Comparison of ENCODE assay signal across 3 cellular contexts in genomic region chr1:12209495-12209832, GRCh38.
TF ChIP-seq lines count a peak whose summit lies in the region.

No MANE protein-coding gene starts in this region.

TF ChIP-seq in SK-N-SH, 30 proteins besides CTCF, POLR2A, EP300 and RAD21:
- TF ChIP-seq TCF12 (IDR thresholded peaks at IDR 0.05) (no peak), NFIC (IDR thresholded peaks at IDR 0.05; ENCODE audit: borderline replicate concordance) (0 out of 2 replicates have a peak, but pooled peaks have one; percentile 3), NRF1 (IDR thresholded peaks at IDR 0.05; ENCODE audit: low read depth, low read length) (no peak), MXI1 (IDR thresholded peaks at IDR 0.05; ENCODE audit: low read depth, low read length) (no peak)

TF ChIP-seq in SK-N-SH treated with all-trans-retinoic acid at 6 μM for 48 hours, 23 proteins besides CTCF, POLR2A, EP300 and RAD21:
- no peak for TF ChIP-seq TCF4 (CRISPR knock-in tag; IDR thresholded peaks at IDR 0.05; ENCODE audit: borderline replicate concordance)
- TF ChIP-seq TSHZ2 (CRISPR knock-in tag; IDR thresholded peaks at IDR 0.05) = no peak
- TF ChIP-seq CREB5 (CRISPR knock-in tag; IDR thresholded peaks at IDR 0.05; ENCODE audit: low read depth) = no peak
- TF ChIP-seq ZC3H10 (CRISPR knock-in tag; IDR thresholded peaks at IDR 0.05) = no peak
- TF ChIP-seq ARNTL (CRISPR knock-in tag; IDR thresholded peaks at IDR 0.05; ENCODE audit: borderline replicate concordance, low read depth) = no peak
- TF ChIP-seq BACH2 (CRISPR knock-in tag; IDR thresholded peaks at IDR 0.05; ENCODE audit: borderline replicate concordance) = no peak
- no peak for TF ChIP-seq RARB (CRISPR knock-in tag; IDR thresholded peaks at IDR 0.05)
- no peak for TF ChIP-seq GLIS3 (CRISPR knock-in tag; IDR thresholded peaks at IDR 0.05)
- no peak for TF ChIP-seq ISL1 (CRISPR knock-in tag; IDR thresholded peaks at IDR 0.05)
- no peak for TF ChIP-seq ZFP3 (CRISPR knock-in tag; IDR thresholded peaks at IDR 0.05)
- TF ChIP-seq PPARA (CRISPR knock-in tag; IDR thresholded peaks at IDR 0.05; ENCODE audit: borderline replicate concordance) = no peak
- no peak for TF ChIP-seq PATZ1 (CRISPR knock-in tag; IDR thresholded peaks at IDR 0.05; ENCODE audit: borderline replicate concordance)
- no peak for TF ChIP-seq ZNF70 (CRISPR knock-in tag; IDR thresholded peaks at IDR 0.05)
- TF ChIP-seq TOX (CRISPR knock-in tag; IDR thresholded peaks at IDR 0.05; ENCODE audit: borderline replicate concordance) = no peak
- no peak for TF ChIP-seq ZFP30 (CRISPR knock-in tag; IDR thresholded peaks at IDR 0.05)
- TF ChIP-seq OSR1 (CRISPR knock-in tag; IDR thresholded peaks at IDR 0.05) = no peak
TF ChIP-seq in SK-N-SH treated with all-trans-retinoic acid at 6 μM for 48 hours: peak in this region for 0.

TF ChIP-seq in GM12878, 131 proteins besides CTCF, POLR2A, EP300 and RAD21:
- 0 out of 2 replicates have a peak, but pooled peaks have one; percentile 29 for TF ChIP-seq NR2F1 (conservative IDR thresholded peaks at IDR 0.05)
- no peak for TF ChIP-seq RCOR1 (conservative IDR thresholded peaks at IDR 0.05; ENCODE audit: low read depth, low read length)
